18 cellular contexts compared by ENCODE assay signal in genomic region chr20:40986774-40987173, GRCh38. TPM values are rescaled to one million over a fixed set of nuclear protein-coding genes. Genes with fewer than 3 reads are reported as not detected.
DNase-seq lines count a peak whose midpoint lies in the region; ATAC-seq and TF ChIP-seq lines count a peak whose summit lies in the region.
"Had no signal": no experiment of that assay in that cellular context is flagged by ENCODE, and none has a peak within 500 bp of the region (broad histone marks: within the 10 kb centered on the region; RNA-seq: fewer than 3 reads in every experiment).

No MANE protein-coding gene starts in this region.

- peak; percentile 31 to 33 for ATAC-seq in activated naive CD4-positive, alpha-beta T cell treated with anti-CD3 and anti-CD28 coated beads, Interleukin-2, amount 50 U/mL, for 72 hours
- ATAC-seq in HG03571 (IDR thresholded peaks at IDR 0.05; ENCODE audit: unreplicated experiment): peak; percentile 41
- no peak for ATAC-seq in stimulated activated naive B cell treated with anti-CD40 and anti-IgM and Interleukin-4, amounts not matched to agents 10 μg/mL and 1 μg/mL and 100 μg/mL, for 72 hours (replicated peaks)
- no peak for ATAC-seq in left lung
- ATAC-seq: psoas muscle had no signal

- peaks cover 4 to 16% of the 10 kb centered on the region in 2 donors for H3K4me1 ChIP-seq in left lung
- H3K4me1 ChIP-seq: psoas muscle had no signal

- DNase-seq in activated naive CD4-positive, alpha-beta T cell treated with anti-CD3 and anti-CD28 coated beads, Interleukin-2, amount 50 U/mL, for 72 hours (ENCODE audit: low spot score in 2 of 2): no peak
- no peak for DNase-seq in activated naive CD4-positive, alpha-beta T cell treated with Interleukin-2 at 50 U/mL for 16 hours
- no peak for DNase-seq in T-helper 2 cell treated with Interferon-gamma antibody and Interleukin-4, amounts not matched to agents 5 μg/mL and 100 μg/mL, for 36 hours (ENCODE audit: low spot score)
- no peak for DNase-seq in stimulated activated naive B cell treated with anti-CD40 and anti-IgM and Interleukin-4, amounts not matched to agents 10 μg/mL and 1 μg/mL and 100 μg/mL, for 72 hours
- DNase-seq in effector CD8-positive, alpha-beta T cell (lab: John Stamatoyannopoulos, UW): no peak
- no peak for DNase-seq in left lung
- DNase-seq in lower leg skin (ENCODE audit: low spot score in 2 of 2): no peak
- DNase-seq: activated CD4-positive, alpha-beta T cell treated with anti-CD3 and anti-CD28 coated beads for 1 hour; Calu3; cortex of kidney; erythroblast; GDM1; NCI-H2029 treated with DMSO at 0.1 percent for 48 hours; NCI-H526; nephron progenitor cell; psoas muscle had no signal

- TF ChIP-seq CTCF in left lung (IDR thresholded peaks at IDR 0.05) (no peak), lower leg skin (IDR thresholded peaks at IDR 0.05) (no peak)

- H3K36me3 ChIP-seq in left lung: no peaks in the 10 kb centered on the region
- H3K36me3 ChIP-seq: vagina had no signal

- intact Hi-C loops in left lung (cut with DNase I): no loop called here
- intact Hi-C loops in lower leg skin (cut with DNase I; ENCODE audit: low total_unique reads): no loop called here

- H3K4me1 Mint-ChIP-seq in T-helper 2 cell treated with Interferon-gamma antibody and Interleukin-4, amounts not matched to agents 5 μg/mL and 100 μg/mL, for 36 hours (ENCODE audit: low read depth): peaks cover 34% of the 10 kb centered on the region
- peaks cover 25 to 39% of the 10 kb centered on the region in 2 donors for H3K4me1 Mint-ChIP-seq in stimulated activated naive B cell treated with anti-CD40 and anti-IgM and Interleukin-4, amounts not matched to agents 10 μg/mL and 1 μg/mL and 100 μg/mL, for 72 hours

- no peaks in the 10 kb centered on the region for H3K27me3 ChIP-seq in left lung
- H3K27me3 ChIP-seq: vagina had no signal

- no peaks in the 10 kb centered on the region for H3K27me3 Mint-ChIP-seq in T-helper 2 cell treated with Interferon-gamma antibody and Interleukin-4, amounts not matched to agents 5 μg/mL and 100 μg/mL, for 36 hours (ENCODE audit: low read depth)
- no peaks in the 10 kb centered on the region for H3K27me3 Mint-ChIP-seq in stimulated activated naive B cell treated with anti-CD40 and anti-IgM and Interleukin-4, amounts not matched to agents 10 μg/mL and 1 μg/mL and 100 μg/mL, for 72 hours

- peak overlapping the region; percentile 29 for H3K4me3 Mint-ChIP-seq in T-helper 2 cell treated with Interferon-gamma antibody and Interleukin-4, amounts not matched to agents 5 μg/mL and 100 μg/mL, for 36 hours
- no peak overlapping the region for H3K4me3 Mint-ChIP-seq in stimulated activated naive B cell treated with anti-CD40 and anti-IgM and Interleukin-4, amounts not matched to agents 10 μg/mL and 1 μg/mL and 100 μg/mL, for 72 hours
- H3K4me3 Mint-ChIP-seq: nephron progenitor cell had no signal

- H3K4me3 ChIP-seq in left lung: no peak overlapping the region
- no peak overlapping the region for H3K4me3 ChIP-seq in lower leg skin (ENCODE audit: low read depth, poor library complexity, severe bottlenecking)
- H3K4me3 ChIP-seq: psoas muscle, vagina had no signal

- H3K9me3 ChIP-seq in left lung: no peaks in the 10 kb centered on the region
- H3K9me3 ChIP-seq: psoas muscle, vagina had no signal

- no peak overlapping the region for H3K27ac ChIP-seq in left lung
- H3K27ac ChIP-seq: psoas muscle, vagina had no signal

- no peak overlapping the region for H3K27ac Mint-ChIP-seq in activated naive CD4-positive, alpha-beta T cell treated with anti-CD3 and anti-CD28 coated beads, Interleukin-2, amount 50 U/mL, for 72 hours
- H3K27ac Mint-ChIP-seq in T-helper 2 cell treated with Interferon-gamma antibody and Interleukin-4, amounts not matched to agents 5 μg/mL and 100 μg/mL, for 36 hours: peak overlapping the region; percentile 42
- peak overlapping the region; percentile 37 for H3K27ac Mint-ChIP-seq in stimulated activated naive B cell treated with anti-CD40 and anti-IgM and Interleukin-4, amounts not matched to agents 10 μg/mL and 1 μg/mL and 100 μg/mL, for 72 hours
- H3K27ac Mint-ChIP-seq: nephron progenitor cell had no signal

- WGBS in lower leg skin, 2 donors: 86 to 87% methylated on average over 2 of the region's 2 CpGs

- H3K9me3 Mint-ChIP-seq in activated naive CD4-positive, alpha-beta T cell treated with anti-CD3 and anti-CD28 coated beads, Interleukin-2, amount 50 U/mL, for 72 hours: no peaks in the 10 kb centered on the region
- peaks cover 7% of the 10 kb centered on the region for H3K9me3 Mint-ChIP-seq in T-helper 2 cell treated with Interferon-gamma antibody and Interleukin-4, amounts not matched to agents 5 μg/mL and 100 μg/mL, for 36 hours
- peaks cover 2 to 4% of the 10 kb centered on the region in 2 donors for H3K9me3 Mint-ChIP-seq in stimulated activated naive B cell treated with anti-CD40 and anti-IgM and Interleukin-4, amounts not matched to agents 10 μg/mL and 1 μg/mL and 100 μg/mL, for 72 hours

- H3K36me3 Mint-ChIP-seq in activated naive CD4-positive, alpha-beta T cell treated with anti-CD3 and anti-CD28 coated beads, Interleukin-2, amount 50 U/mL, for 72 hours: no peaks in the 10 kb centered on the region
- H3K36me3 Mint-ChIP-seq in T-helper 2 cell treated with Interferon-gamma antibody and Interleukin-4, amounts not matched to agents 5 μg/mL and 100 μg/mL, for 36 hours (ENCODE audit: low read depth): no peaks in the 10 kb centered on the region
- H3K36me3 Mint-ChIP-seq in stimulated activated naive B cell treated with anti-CD40 and anti-IgM and Interleukin-4, amounts not matched to agents 10 μg/mL and 1 μg/mL and 100 μg/mL, for 72 hours: no peaks in the 10 kb centered on the region

- TF ChIP-seq POLR2A in lower leg skin (IDR thresholded peaks at IDR 0.05): no peak

RNA-seq across cellular contexts. Expression of gene TOP1, which starts 41.8 kb away (rescaled TPM):
- total RNA-seq in activated naive CD4-positive, alpha-beta T cell treated with anti-CD3 and anti-CD28 coated beads, Interleukin-2, amount 50 U/mL, for 72 hours: 10 to 100 TPM; 62.4 to 98.9 TPM
- 10 to 100 TPM; 68.0 to 69.5 TPM for total RNA-seq in left lung
- 10 to 100 TPM; 29.8 to 37.1 (median 31.9) TPM for total RNA-seq in lower leg skin

Comparison
In these comparisons a context has a peak if more than half of its experiments do, and no peak if none do; other contexts are left out.
1. ATAC-seq: peak in activated naive CD4-positive, alpha-beta T cell treated with anti-CD3 and anti-CD28 coated beads, Interleukin-2, amount 50 U/mL, for 72 hours (2 of 2) and HG03571 (single experiment); none in stimulated activated naive B cell treated with anti-CD40 and anti-IgM and Interleukin-4, amounts not matched to agents 10 μg/mL and 1 μg/mL and 100 μg/mL, for 72 hours (0 of 2) and left lung (single experiment).
2. H3K27ac Mint-ChIP-seq: peak in T-helper 2 cell treated with Interferon-gamma antibody and Interleukin-4, amounts not matched to agents 5 μg/mL and 100 μg/mL, for 36 hours (single experiment) and stimulated activated naive B cell treated with anti-CD40 and anti-IgM and Interleukin-4, amounts not matched to agents 10 μg/mL and 1 μg/mL and 100 μg/mL, for 72 hours (single experiment); none in activated naive CD4-positive, alpha-beta T cell treated with anti-CD3 and anti-CD28 coated beads, Interleukin-2, amount 50 U/mL, for 72 hours (0 of 2).